Comparison of ENCODE assay signal across 8 cellular contexts in genomic region chr15:38130739-38131498, GRCh38.
DNase-seq lines count a peak whose midpoint lies in the region; ATAC-seq and TF ChIP-seq lines count a peak whose summit lies in the region.

No MANE protein-coding gene starts in this region.

- no peaks in the 10 kb centered on the region for H3K79me2 ChIP-seq in OCI-LY3 (ENCODE audit: low read length)

- no peak overlapping the region for H3K4me3 ChIP-seq in BLaER1
- H3K4me3 ChIP-seq in H7 (ENCODE audit: insufficient read depth, low read depth, low read length), result no peak overlapping the region
- peak overlapping the region; percentile 72 for H3K4me3 ChIP-seq in OCI-LY3 (ENCODE audit: low read length)
- H3K4me3 ChIP-seq in endodermal cell (ENCODE audit: low read length), result no peak overlapping the region
- no peak overlapping the region for H3K4me3 ChIP-seq in naive thymus-derived CD4-positive, alpha-beta T cell (ENCODE audit: low read length)

- no peak overlapping the region for H3K4me3 Mint-ChIP-seq in endodermal cell
- no peak overlapping the region for H3K4me3 Mint-ChIP-seq in naive thymus-derived CD4-positive, alpha-beta T cell

- H3K4me1 Mint-ChIP-seq in endodermal cell, result peaks cover 24% of the 10 kb centered on the region
- peaks cover 0 to 4% (median 0%) of the 10 kb centered on the region in 7 donors for H3K4me1 Mint-ChIP-seq in naive thymus-derived CD4-positive, alpha-beta T cell

- H4K20me1 ChIP-seq in BLaER1, result no peaks in the 10 kb centered on the region
- H4K20me1 ChIP-seq in OCI-LY3 (ENCODE audit: insufficient read depth, low read length), result no peaks in the 10 kb centered on the region

- intact Hi-C loops in naive thymus-derived CD4-positive, alpha-beta T cell (cut with micrococcal nuclease), result no loop called here

- no peaks in the 10 kb centered on the region for H3K9me3 ChIP-seq in BLaER1
- no peaks in the 10 kb centered on the region for H3K9me3 ChIP-seq in OCI-LY3 (ENCODE audit: insufficient read depth, low read length)
- H3K9me3 ChIP-seq in endodermal cell (ENCODE audit: control insufficient read depth, low read length), result peaks cover 9% of the 10 kb centered on the region
- no peaks in the 10 kb centered on the region for H3K9me3 ChIP-seq in naive thymus-derived CD4-positive, alpha-beta T cell (ENCODE audit: control insufficient read depth in 2 of 3, low read length in 3 of 3)

- H3K27ac Mint-ChIP-seq in endodermal cell, result no peak overlapping the region
- no peak overlapping the region for H3K27ac Mint-ChIP-seq in naive thymus-derived CD4-positive, alpha-beta T cell

- no peaks in the 10 kb centered on the region for H3K36me3 Mint-ChIP-seq in endodermal cell (ENCODE audit: low read depth)
- H3K36me3 Mint-ChIP-seq in naive thymus-derived CD4-positive, alpha-beta T cell, result no peaks in the 10 kb centered on the region

- H3K27ac ChIP-seq in BLaER1 (no peak overlapping the region), OCI-LY3 (ENCODE audit: low read length) (peak overlapping the region; percentile 82), endodermal cell (ENCODE audit: low read depth, low read length) (no peak overlapping the region)
- H3K27ac ChIP-seq in naive thymus-derived CD4-positive, alpha-beta T cell (ENCODE audit: low read depth, low read length), result no peak overlapping the region

- DNase-seq in H7 (peak; percentile 22), endodermal cell (peak; percentile 64), NCI-H1694 treated with DMSO at 0.1 percent for 48 hours (lab: John Stamatoyannopoulos, UW) (no peak), HUDEP-2 (lab: John Stamatoyannopoulos, UW; ENCODE audit: unreplicated experiment in 76 of 76) (no peak)
- no peak for DNase-seq in naive thymus-derived CD4-positive, alpha-beta T cell
- no peak for DNase-seq in activated effector memory CD4-positive, alpha-beta T cell treated with Interleukin-2 at 50 U/mL for 16 hours

- CTCF ChIA-PET in naive thymus-derived CD4-positive, alpha-beta T cell (lab: Charles Lee), result no interaction called here

- H3K4me2 ChIP-seq in BLaER1 (peak overlapping the region; percentile 68), OCI-LY3 (ENCODE audit: low read length) (peak overlapping the region; percentile 94)

- POLR2A ChIA-PET in naive thymus-derived CD4-positive, alpha-beta T cell (lab: Charles Lee), result no interaction called here

- H3K36me3 ChIP-seq in BLaER1 (no peaks in the 10 kb centered on the region), H7 (replicated peaks; ENCODE audit: control insufficient read depth, insufficient read depth, low read length) (no peaks in the 10 kb centered on the region), OCI-LY3 (replicated peaks; ENCODE audit: low read depth, low read length) (no peaks in the 10 kb centered on the region), endodermal cell (ENCODE audit: control insufficient read depth, insufficient read depth, low read length) (no peaks in the 10 kb centered on the region)
- H3K36me3 ChIP-seq in naive thymus-derived CD4-positive, alpha-beta T cell (ENCODE audit: control insufficient read depth in 2 of 3, insufficient read depth in 3 of 3, low read length in 3 of 3), result no peaks in the 10 kb centered on the region

- H3K27me3 Mint-ChIP-seq in endodermal cell (ENCODE audit: insufficient read depth), result peaks cover 1% of the 10 kb centered on the region
- H3K27me3 Mint-ChIP-seq in naive thymus-derived CD4-positive, alpha-beta T cell, result peaks cover 16 to 40% (median 19%) of the 10 kb centered on the region in 5 donors

- 85 to 89% methylated on average over 5 to 9 of the region's 10 CpGs for WGBS in endodermal cell (ENCODE audit: insufficient coverage in 1 of 2, insufficient read length in 1 of 2), 2 experiments

- peak; percentile 60 for ATAC-seq in naive thymus-derived CD4-positive, alpha-beta T cell

- H3K9ac ChIP-seq in BLaER1 (no peak overlapping the region), OCI-LY3 (ENCODE audit: low read length) (peak overlapping the region; percentile 68), endodermal cell (ENCODE audit: extremely low read depth, low read length, poor library complexity, severe bottlenecking) (no peak overlapping the region)

- H3K27me3 ChIP-seq in BLaER1, result no peaks in the 10 kb centered on the region
- no peaks in the 10 kb centered on the region for H3K27me3 ChIP-seq in H7 (ENCODE audit: control insufficient read depth, insufficient read depth, low read length)
- H3K27me3 ChIP-seq in OCI-LY3 (ENCODE audit: low read depth, low read length), result peaks cover 5% of the 10 kb centered on the region; the same call in 1 of the 2 replicates
- H3K27me3 ChIP-seq in endodermal cell (ENCODE audit: control insufficient read depth, insufficient read depth, low read length, poor library complexity, severe bottlenecking), result no peaks in the 10 kb centered on the region
- no peaks in the 10 kb centered on the region for H3K27me3 ChIP-seq in naive thymus-derived CD4-positive, alpha-beta T cell (ENCODE audit: control insufficient read depth in 2 of 2, insufficient read depth in 2 of 2, low read length in 2 of 2)

- no peaks in the 10 kb centered on the region for H3K9me3 Mint-ChIP-seq in endodermal cell
- H3K9me3 Mint-ChIP-seq in naive thymus-derived CD4-positive, alpha-beta T cell, result peaks cover 0 to 8% (median 2%) of the 10 kb centered on the region in 11 donors

- TF ChIP-seq CTCF in OCI-LY3 (IDR thresholded peaks at IDR 0.05; ENCODE audit: low read depth, low read length) (no peak), endodermal cell (conservative IDR thresholded peaks at IDR 0.05) (no peak)

- H3K4me1 ChIP-seq in BLaER1, result peaks cover 36% of the 10 kb centered on the region
- H3K4me1 ChIP-seq in OCI-LY3 (ENCODE audit: low read length), result peaks cover 36% of the 10 kb centered on the region
- H3K4me1 ChIP-seq in endodermal cell (ENCODE audit: control insufficient read depth, insufficient read depth, low read length), result peaks cover 9% of the 10 kb centered on the region
- H3K4me1 ChIP-seq in naive thymus-derived CD4-positive, alpha-beta T cell (ENCODE audit: control insufficient read depth in 2 of 2, insufficient read depth in 2 of 2, low read length in 2 of 2), result no peaks in the 10 kb centered on the region

- no peak overlapping the region; the same call in 1 of the 2 replicates for H2AFZ ChIP-seq in OCI-LY3 (ENCODE audit: low read depth, low read length)

Comparison
In these comparisons a context has a peak if more than half of its experiments do, and no peak if none do; other contexts are left out.
1. DNase-seq: peak in H7 (single experiment) and endodermal cell (single experiment); none in naive thymus-derived CD4-positive, alpha-beta T cell (0 of 9), NCI-H1694 treated with DMSO at 0.1 percent for 48 hours (single experiment), HUDEP-2 (0 of 76) and activated effector memory CD4-positive, alpha-beta T cell treated with Interleukin-2 at 50 U/mL for 16 hours (single experiment).